Comparison of ENCODE assay signal across 13 cellular contexts in the genomic region with DNA sequence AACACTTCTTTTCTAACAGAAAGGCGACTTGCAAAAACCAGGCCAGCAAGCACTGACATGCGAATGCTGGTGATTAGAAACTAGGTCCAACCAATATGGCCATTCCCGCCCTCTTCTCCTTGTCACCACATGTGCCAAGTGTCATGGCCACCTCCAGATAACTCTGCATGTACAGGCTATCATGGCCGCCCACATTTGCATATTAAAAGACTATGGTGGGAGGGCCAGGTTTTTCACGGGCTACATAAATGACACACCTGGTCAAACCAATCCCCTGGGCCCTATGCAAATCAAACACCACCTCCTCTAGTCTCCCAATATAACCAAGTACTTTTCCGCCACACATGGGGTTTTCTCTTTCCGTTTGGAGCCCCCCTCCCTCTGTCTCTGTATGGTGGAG. TPM values are rescaled to one million over a fixed set of nuclear protein-coding genes. Genes with fewer than 3 reads are reported as not detected.
"Had no signal": no experiment of that assay in that cellular context is flagged by ENCODE, and none has a peak within 500 bp of the region (broad histone marks: within the 10 kb centered on the region; RNA-seq: fewer than 3 reads in every experiment).

No MANE protein-coding gene starts in this region.

- H3K36me3 ChIP-seq: adrenal gland, gastroesophageal sphincter, right lobe of liver, tibial nerve had no signal

- DNase-seq: activated CD4-positive, alpha-beta T cell treated with anti-CD3 and anti-CD28 coated beads for 48 hours; activated naive CD4-positive, alpha-beta T cell treated with anti-CD3 and anti-CD28 coated beads, Interleukin-2, amount 50 U/mL, for 16 hours; adrenal gland; central memory CD4-positive, alpha-beta T cell; effector memory CD4-positive, alpha-beta T cell; nucleus accumbens; right lobe of liver; stimulated activated naive B cell treated with anti-CD40 and anti-IgM and Interleukin-4, amounts not matched to agents 10 μg/mL and 1 μg/mL and 100 μg/mL, for 72 hours had no signal

- H3K9me3 ChIP-seq: adrenal gland, gastroesophageal sphincter, right lobe of liver, tibial nerve had no signal

- H3K27me3 ChIP-seq: gastroesophageal sphincter had no signal

- H3K27ac ChIP-seq: adrenal gland, coronary artery, gastroesophageal sphincter, right lobe of liver, tibial nerve had no signal

- H3K4me1 ChIP-seq: adrenal gland, gastroesophageal sphincter, right lobe of liver, tibial nerve had no signal

- H3K4me3 ChIP-seq: adrenal gland, coronary artery, gastroesophageal sphincter, right lobe of liver, tibial nerve had no signal

- ATAC-seq: gastroesophageal sphincter; left lobe of liver; natural killer cell treated with Interleukin-12 subunit alpha and Interleukin-12 subunit beta and Interleukin-15 and Interleukin-18, amount 100 ng/mL, for 72 hours; stimulated activated naive B cell treated with anti-CD40 and anti-IgM and Interleukin-4, amounts not matched to agents 10 μg/mL and 1 μg/mL and 100 μg/mL, for 72 hours had no signal

RNA-seq across cellular contexts. Expression of a gene that starts 40.1 kb away (rescaled TPM):
- total RNA-seq: right lobe of liver had no signal
